ENCODE assay signal across 8 cellular contexts in the genomic region with DNA sequence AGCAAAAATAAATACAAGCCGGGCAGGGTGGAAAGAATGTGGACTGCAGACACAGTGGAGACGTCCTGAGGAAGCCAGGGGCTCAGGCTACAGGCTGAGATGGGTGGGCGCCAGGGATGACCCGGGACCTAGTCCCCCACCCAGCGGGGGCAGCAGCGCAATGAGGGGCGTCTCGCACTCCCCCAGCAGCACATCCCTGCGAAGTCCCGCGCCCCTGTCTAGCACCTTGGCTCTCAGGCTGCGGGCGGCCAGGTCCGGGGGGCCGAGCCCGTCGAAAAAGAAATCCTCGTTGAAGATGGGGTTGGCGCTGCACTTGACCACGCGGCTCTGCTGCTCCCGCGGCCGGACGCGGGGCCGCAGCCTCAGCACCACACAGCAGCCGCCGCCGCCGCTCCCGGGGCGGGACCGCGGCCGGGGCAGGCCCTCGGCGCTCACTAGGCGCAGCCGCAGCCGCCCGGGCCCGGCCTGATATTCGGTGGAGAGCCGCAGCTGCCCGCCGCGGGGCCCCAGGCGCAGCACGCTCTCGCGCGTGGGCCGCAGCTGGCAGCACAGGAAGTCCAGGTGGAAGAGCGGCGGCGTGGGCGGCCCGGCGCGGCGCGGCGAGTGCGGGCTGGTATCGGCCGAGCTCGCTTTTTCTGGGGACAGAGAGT. TPM values are rescaled to one million over a fixed set of nuclear protein-coding genes. Genes with fewer than 3 reads are reported as not detected.
DNase-seq lines count a peak whose midpoint lies in the region; TF ChIP-seq lines count a peak whose summit lies in the region.

No MANE protein-coding gene starts in this region.

- TF ChIP-seq POLR2A in GM18951 (IDR thresholded peaks at IDR 0.05; ENCODE audit: extremely low read depth, insufficient read depth, insufficient read length), result peak; percentile 30

- intact Hi-C loops in left ventricle myocardium inferior (cut with micrococcal nuclease), result no loop called here

- H3K36me3 ChIP-seq in left ventricle myocardium inferior (no peaks in the 10 kb centered on the region), skeletal muscle satellite cell (ENCODE audit: insufficient read depth, low read length) (no peaks in the 10 kb centered on the region)

- peak overlapping the region; percentile 68 for H3K4me3 ChIP-seq in left ventricle myocardium inferior
- peak overlapping the region; percentile 64 for H3K4me3 ChIP-seq in skeletal muscle satellite cell (ENCODE audit: low read length)

- peak; percentile 50 for DNase-seq in activated T-cell treated with anti-CD3 and anti-CD28 coated beads, Interleukin-2, amount 50 U/mL, for 1 hour
- DNase-seq in left ventricle myocardium inferior, result no peak
- no peak for DNase-seq in NCI-H187 (lab: John Stamatoyannopoulos, UW)
- no peak for DNase-seq in NCI-H128 (lab: John Stamatoyannopoulos, UW; ENCODE audit: unreplicated experiment)
- no peak for DNase-seq in NCI-H748 (lab: John Stamatoyannopoulos, UW; ENCODE audit: unreplicated experiment)
- DNase-seq in NAMALWA (ENCODE audit: low spot score), result no peak

- H3K4me1 ChIP-seq in left ventricle myocardium inferior (peaks cover 33% of the 10 kb centered on the region), skeletal muscle satellite cell (ENCODE audit: control insufficient read depth, insufficient read depth, low read length) (peaks cover 23% of the 10 kb centered on the region)

- no peak overlapping the region for H3K27ac ChIP-seq in left ventricle myocardium inferior (replicated peaks)

- H3K9ac ChIP-seq in skeletal muscle satellite cell (ENCODE audit: low read depth, low read length), result peak overlapping the region; percentile 51

- in situ Hi-C loops in GM18951 (cut with MboI; ENCODE audit: low sequenced_read_pairs, unreplicated experiment), result loop anchor here (25.0 kb wide), 1 partner anchor 251 kb away; no protein-coding TSS in a partner anchor

- H3K27me3 ChIP-seq in left ventricle myocardium inferior (ENCODE audit: low read depth) (peaks cover 62% of the 10 kb centered on the region), skeletal muscle satellite cell (ENCODE audit: control insufficient read depth, insufficient read depth, low read length) (peaks cover 39% of the 10 kb centered on the region)

- H3K4me2 ChIP-seq in skeletal muscle satellite cell (ENCODE audit: low read length), result peak overlapping the region; percentile 78

- TF ChIP-seq CTCF in left ventricle myocardium inferior (IDR thresholded peaks at IDR 0.05; ENCODE audit: borderline replicate concordance), result no peak

- H3K9me3 ChIP-seq in left ventricle myocardium inferior (replicated peaks), result no peaks in the 10 kb centered on the region
- no peaks in the 10 kb centered on the region for H3K9me3 ChIP-seq in skeletal muscle satellite cell (replicated peaks; ENCODE audit: low read length)

RNA-seq across cellular contexts. Expression of gene C2CD4D, which starts 1.7 kb away (rescaled TPM):
- total RNA-seq in left ventricle myocardium inferior, result not detected
- total RNA-seq in skeletal muscle satellite cell (2012; rRNA removed), result not detected in 2 replicates

RNA-seq across cellular contexts. Expression of gene RORC, which starts 6.4 kb away (rescaled TPM):
- 10.3 TPM for total RNA-seq in left ventricle myocardium inferior
- under 0.01 TPM in 1 of 2 replicates, not detected in the other for total RNA-seq in skeletal muscle satellite cell (2012; rRNA removed)

RNA-seq across cellular contexts. Expression of gene THEM5, which starts 15.5 kb away (rescaled TPM):
- not detected for total RNA-seq in left ventricle myocardium inferior
- total RNA-seq in skeletal muscle satellite cell (2012; rRNA removed), result not detected in 2 replicates

RNA-seq across cellular contexts. Expression of gene LINGO4, which starts 32.7 kb away (rescaled TPM):
- 0.77 TPM for total RNA-seq in left ventricle myocardium inferior
- total RNA-seq in skeletal muscle satellite cell (2012; rRNA removed), result not detected in 2 replicates

RNA-seq across cellular contexts. Expression of gene TDRKH, which starts 47.7 kb away (rescaled TPM):
- total RNA-seq in left ventricle myocardium inferior, result 3.8 TPM
- 1.5 and 2.0 TPM in 2 replicates for total RNA-seq in skeletal muscle satellite cell (2012; rRNA removed)
